Comparison of ENCODE assay signal across 11 cellular contexts in genomic region chr10:101495324-101495925, GRCh38.
DNase-seq lines count a peak whose midpoint lies in the region; ATAC-seq and TF ChIP-seq lines count a peak whose summit lies in the region.
"Had no signal": no experiment of that assay in that cellular context is flagged by ENCODE, and none has a peak within 500 bp of the region (broad histone marks: within the 10 kb centered on the region; RNA-seq: fewer than 3 reads in every experiment).

No MANE protein-coding gene starts in this region.

- no peak for TF ChIP-seq CTCF in HEK293 (tag by site-specific recombination; IDR thresholded peaks at IDR 0.05)

- H3K4me1 ChIP-seq in HEK293 (ENCODE audit: control insufficient read depth, insufficient read depth, low read length) = peaks cover 18% of the 10 kb centered on the region
- no peaks in the 10 kb centered on the region for H3K4me1 ChIP-seq in CD8-positive, alpha-beta memory T cell (ENCODE audit: insufficient read depth, low read length)

- H3K27ac Mint-ChIP-seq in CD8-positive, alpha-beta memory T cell = no peak overlapping the region
- H3K27ac Mint-ChIP-seq: activated naive CD8-positive, alpha-beta T cell treated with anti-CD3 and anti-CD28 coated beads, Interleukin-2, amount 10 ng/mL, durations not matched to agents 7 days and 5 days had no signal

- H3K27ac ChIP-seq in HEK293 (ENCODE audit: extremely low read depth, low read depth, low read length) = no peak overlapping the region
- H3K27ac ChIP-seq in CD8-positive, alpha-beta memory T cell (ENCODE audit: low read depth, low read length) = no peak overlapping the region

- peaks cover 0 to 4% (median 4%) of the 10 kb centered on the region in 3 donors for H3K4me1 Mint-ChIP-seq in CD8-positive, alpha-beta memory T cell

- no peak overlapping the region for H3K4me3 Mint-ChIP-seq in CD8-positive, alpha-beta memory T cell
- H3K4me3 Mint-ChIP-seq: activated naive CD8-positive, alpha-beta T cell treated with anti-CD3 and anti-CD28 coated beads, Interleukin-2, amount 10 ng/mL, durations not matched to agents 7 days and 5 days had no signal

- no peaks in the 10 kb centered on the region for H3K9me3 Mint-ChIP-seq in CD8-positive, alpha-beta memory T cell
- H3K9me3 Mint-ChIP-seq: activated naive CD8-positive, alpha-beta T cell treated with anti-CD3 and anti-CD28 coated beads, Interleukin-2, amount 10 ng/mL, durations not matched to agents 7 days and 5 days had no signal

- CTCF ChIA-PET in HEK293 (lab: Yijun Ruan, JAX) = interaction anchor here (0.6 to 1.6 kb wide), 3 partner anchors 9 to 174 kb away, joined by 3 to 5 read pairs (median 4); no protein-coding TSS in a partner anchor
- CTCF ChIA-PET in CD8-positive, alpha-beta memory T cell (lab: Charles Lee) = no interaction called here

- H3K9me3 ChIP-seq in HEK293 (ENCODE audit: control insufficient read depth, insufficient read depth, low read depth, low read length) = no peaks in the 10 kb centered on the region
- no peaks in the 10 kb centered on the region for H3K9me3 ChIP-seq in CD8-positive, alpha-beta memory T cell (ENCODE audit: low read length)

- peak; percentile 12 for DNase-seq in CMK (ENCODE audit: low read depth)
- peak; percentile 13 for DNase-seq in RPMI7951 (ENCODE audit: low read depth)
- DNase-seq in glomerular endothelial cell (ENCODE audit: extremely low read depth, low read depth, low spot score) = peak; percentile 16
- DNase-seq in CD8-positive, alpha-beta memory T cell = no peak
- no peak for DNase-seq in C1 segment of cervical spinal cord (lab: John Stamatoyannopoulos, UW)
- DNase-seq: activated naive CD8-positive, alpha-beta T cell treated with anti-CD3 and anti-CD28 coated beads, Interleukin-2, amount 10 ng/mL, durations not matched to agents 7 days and 5 days; NCI-H187 had no signal

- H3K4me3 ChIP-seq in HEK293 (ENCODE audit: low read depth, low read length) = no peak overlapping the region
- no peak overlapping the region for H3K4me3 ChIP-seq in CD8-positive, alpha-beta memory T cell (ENCODE audit: low read length)
- H3K4me3 ChIP-seq: lung had no signal

- no peaks in the 10 kb centered on the region for H3K27me3 Mint-ChIP-seq in CD8-positive, alpha-beta memory T cell
- H3K27me3 Mint-ChIP-seq: activated naive CD8-positive, alpha-beta T cell treated with anti-CD3 and anti-CD28 coated beads, Interleukin-2, amount 10 ng/mL, durations not matched to agents 7 days and 5 days had no signal

- ATAC-seq in GM18511 (IDR thresholded peaks at IDR 0.05; ENCODE audit: unreplicated experiment) (no peak), GM19328 (IDR thresholded peaks at IDR 0.05; ENCODE audit: unreplicated experiment) (no peak)

- POLR2A ChIA-PET in HEK293 (lab: Yijun Ruan, JAX) = no interaction called here
- POLR2A ChIA-PET in CD8-positive, alpha-beta memory T cell (lab: Charles Lee) = no interaction called here

- no peaks in the 10 kb centered on the region for H3K36me3 ChIP-seq in HEK293 (ENCODE audit: control insufficient read depth in 2 of 2, insufficient read depth in 1 of 2, low read length in 2 of 2)
- H3K36me3 ChIP-seq in CD8-positive, alpha-beta memory T cell (ENCODE audit: insufficient read depth, low read length) = no peaks in the 10 kb centered on the region

- H3K36me3 Mint-ChIP-seq in CD8-positive, alpha-beta memory T cell = peaks cover 0 to 4% (median 0%) of the 10 kb centered on the region in 3 donors

- no peaks in the 10 kb centered on the region for H3K27me3 ChIP-seq in CD8-positive, alpha-beta memory T cell (ENCODE audit: insufficient read depth, low read length, poor library complexity, severe bottlenecking)

TF ChIP-seq in HEK293, 187 proteins besides CTCF, POLR2A, EP300 and RAD21:
- TF ChIP-seq ZNF518A (tag by site-specific recombination; conservative IDR thresholded peaks at IDR 0.05; ENCODE audit: low read depth) (no peak), ZNF692 (tag by site-specific recombination; IDR thresholded peaks at IDR 0.05) (0 out of 2 replicates have a peak, but pooled peaks have one; percentile 13), ZNF654 (tag by site-specific recombination; IDR thresholded peaks at IDR 0.05; ENCODE audit: low read depth) (peak; percentile 56), ZSCAN30 (tag by site-specific recombination; IDR thresholded peaks at IDR 0.05) (peak; percentile 77; the same call in 1 of the 2 replicates), ZNF549 (tag by site-specific recombination; IDR thresholded peaks at IDR 0.05) (no peak)
TF ChIP-seq in HEK293: peak in this region for 3.

Comparison
In these comparisons a context has a peak if more than half of its experiments do, and no peak if none do; other contexts are left out.
1. DNase-seq: peak in CMK (single experiment), RPMI7951 (single experiment) and glomerular endothelial cell (single experiment); none in CD8-positive, alpha-beta memory T cell (0 of 5) and C1 segment of cervical spinal cord (0 of 14).